In the genomic region with DNA sequence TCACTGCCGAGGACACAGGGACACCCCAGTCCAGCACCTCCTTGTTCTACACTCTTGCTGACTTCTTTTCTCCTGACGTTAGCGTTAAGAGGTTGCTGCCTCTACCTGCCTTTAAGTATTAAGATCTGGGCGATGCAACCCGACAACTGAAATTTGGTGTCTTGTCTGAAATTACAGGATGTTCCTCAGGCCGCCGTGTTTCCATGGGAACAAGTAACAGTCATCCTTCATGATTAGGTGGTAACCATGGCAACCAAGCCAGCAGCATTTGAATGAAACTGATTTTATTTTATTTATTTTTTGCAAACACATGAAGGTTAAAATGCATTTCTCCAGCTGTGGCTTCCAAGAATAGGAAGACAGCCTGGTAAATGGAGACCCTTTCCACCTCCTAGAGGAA, we compare ENCODE assay signal across 20 cellular contexts. TPM values are rescaled to one million over a fixed set of nuclear protein-coding genes. Genes with fewer than 3 reads are reported as not detected.
A peak's percentile ranks its signal among the peaks of the same experiment; 100 is the strongest.
DNase-seq lines count a peak whose midpoint lies in the region; ATAC-seq and TF ChIP-seq lines count a peak whose summit lies in the region.
"Had no signal": no experiment of that assay in that cellular context is flagged by ENCODE, and none has a peak within 500 bp of the region (broad histone marks: within the 10 kb centered on the region; RNA-seq: fewer than 3 reads in every experiment).

No MANE protein-coding gene starts in this region.

- no peaks in the 10 kb centered on the region for H3K36me3 ChIP-seq in ascending aorta
- H3K36me3 ChIP-seq: breast epithelium, thyroid gland had no signal

- intact Hi-C loops in ascending aorta (cut with DNase I): no loop called here

- peaks cover 11% of the 10 kb centered on the region for H3K27me3 Mint-ChIP-seq in activated T-cell treated with anti-CD3 and anti-CD28 coated beads, Interleukin-2, amount 50 U/mL, for 72 hours (ENCODE audit: low read depth)

- in situ Hi-C loops in G401 (cut with HindIII; ENCODE audit: low sequenced_read_pairs): no loop called here

- no peaks in the 10 kb centered on the region for H3K9me3 ChIP-seq in ascending aorta
- H3K9me3 ChIP-seq: breast epithelium, Caco-2, SK-N-SH, thyroid gland had no signal

- no peaks in the 10 kb centered on the region for H3K4me1 Mint-ChIP-seq in activated T-cell treated with anti-CD3 and anti-CD28 coated beads, Interleukin-2, amount 50 U/mL, for 72 hours (ENCODE audit: low read depth)
- H3K4me1 Mint-ChIP-seq: stimulated activated effector memory CD8-positive, alpha-beta T cell treated with anti-CD3 and anti-CD28 coated beads, Interleukin-12 subunit alpha, Interleukin-12 subunit beta, amount 100 ng/mL, for 72 hours had no signal

- no peak for ATAC-seq in activated T-cell treated with anti-CD3 and anti-CD28 coated beads, Interleukin-2, amount 50 U/mL, for 72 hours (replicated peaks in 1 of 2)
- ATAC-seq: stimulated activated effector memory CD8-positive, alpha-beta T cell treated with anti-CD3 and anti-CD28 coated beads, Interleukin-12 subunit alpha, Interleukin-12 subunit beta, amount 100 ng/mL, for 72 hours had no signal

- no peaks in the 10 kb centered on the region for H3K27me3 ChIP-seq in ascending aorta
- H3K27me3 ChIP-seq: breast epithelium, thyroid gland had no signal

- DNase-seq in G401 (ENCODE audit: low spot score): peak; percentile 73
- peak; percentile 11 for DNase-seq in RPMI7951 (ENCODE audit: low read depth)
- peak; percentile 45 for DNase-seq in fibroblast of pulmonary artery (ENCODE audit: low read depth)
- peak; percentile 16 for DNase-seq in retina
- DNase-seq in ascending aorta (ENCODE audit: low spot score in 2 of 2): no peak
- DNase-seq in activated T-cell treated with anti-CD3 and anti-CD28 coated beads, Interleukin-2, amount 50 U/mL, for 72 hours: no peak
- DNase-seq in C1 segment of cervical spinal cord (lab: John Stamatoyannopoulos, UW): no peak
- DNase-seq: activated CD4-positive, alpha-beta T cell treated with anti-CD3 and anti-CD28 coated beads for 1 hour; AML-193; Caco-2; HCEC 1CT; left ventricle myocardium superior; MM.1S; NK-92 treated with Interleukin-12 subunit alpha and Interleukin-12 subunit beta, amount 100 ng/mL, for 24 hours; SK-N-SH; T1000; thyroid gland had no signal

- no peaks in the 10 kb centered on the region for H3K9me3 Mint-ChIP-seq in activated T-cell treated with anti-CD3 and anti-CD28 coated beads, Interleukin-2, amount 50 U/mL, for 72 hours
- H3K9me3 Mint-ChIP-seq: stimulated activated effector memory CD8-positive, alpha-beta T cell treated with anti-CD3 and anti-CD28 coated beads, Interleukin-12 subunit alpha, Interleukin-12 subunit beta, amount 100 ng/mL, for 72 hours had no signal

- no peak overlapping the region for H3K4me3 ChIP-seq in fibroblast of pulmonary artery (replicated peaks; ENCODE audit: low read depth, low read length)
- no peak overlapping the region for H3K4me3 ChIP-seq in ascending aorta
- H3K4me3 ChIP-seq: breast epithelium, thyroid gland had no signal

- H3K4me3 Mint-ChIP-seq in activated T-cell treated with anti-CD3 and anti-CD28 coated beads, Interleukin-2, amount 50 U/mL, for 72 hours: no peak overlapping the region
- H3K4me3 Mint-ChIP-seq: activated naive CD8-positive, alpha-beta T cell; stimulated activated effector memory CD8-positive, alpha-beta T cell treated with anti-CD3 and anti-CD28 coated beads, Interleukin-12 subunit alpha, Interleukin-12 subunit beta, amount 100 ng/mL, for 72 hours had no signal

- no peak overlapping the region for H3K27ac ChIP-seq in ascending aorta
- H3K27ac ChIP-seq: thyroid gland had no signal

- H3K27ac Mint-ChIP-seq in activated T-cell treated with anti-CD3 and anti-CD28 coated beads, Interleukin-2, amount 50 U/mL, for 72 hours: no peak overlapping the region
- H3K27ac Mint-ChIP-seq: activated naive CD8-positive, alpha-beta T cell; stimulated activated effector memory CD8-positive, alpha-beta T cell treated with anti-CD3 and anti-CD28 coated beads, Interleukin-12 subunit alpha, Interleukin-12 subunit beta, amount 100 ng/mL, for 72 hours had no signal

- no peaks in the 10 kb centered on the region for H3K36me3 Mint-ChIP-seq in activated T-cell treated with anti-CD3 and anti-CD28 coated beads, Interleukin-2, amount 50 U/mL, for 72 hours (ENCODE audit: insufficient read depth in 2 of 2)
- H3K36me3 Mint-ChIP-seq: activated naive CD8-positive, alpha-beta T cell; stimulated activated effector memory CD8-positive, alpha-beta T cell treated with anti-CD3 and anti-CD28 coated beads, Interleukin-12 subunit alpha, Interleukin-12 subunit beta, amount 100 ng/mL, for 72 hours had no signal

- H3K4me1 ChIP-seq in ascending aorta: no peaks in the 10 kb centered on the region
- H3K4me1 ChIP-seq: breast epithelium had no signal

- no peak for TF ChIP-seq CTCF in fibroblast of pulmonary artery (IDR thresholded peaks at IDR 0.05; ENCODE audit: low read length, missing control alignments)
- TF ChIP-seq CTCF in ascending aorta (IDR thresholded peaks at IDR 0.05): no peak

RNA-seq across cellular contexts. Expression of a gene that starts 20.8 kb away (rescaled TPM):
- total RNA-seq in G401 (2014; rRNA removed; shearing (Covaris generic)): 30.0 and 44.9 TPM in 2 replicates
- 3.1 and 3.8 TPM in 2 replicates for total RNA-seq in RPMI7951 (2014; rRNA removed; shearing (Covaris generic))
- total RNA-seq in ascending aorta: 71.6 TPM
- total RNA-seq in activated T-cell treated with anti-CD3 and anti-CD28 coated beads, Interleukin-2, amount 50 U/mL, for 72 hours: under 1 TPM; 0.35 to 0.74 TPM

Comparison
In these comparisons a context has a peak if more than half of its experiments do, and no peak if none do; other contexts are left out.
1. DNase-seq: peak in G401 (single experiment), RPMI7951 (single experiment), fibroblast of pulmonary artery (single experiment) and retina (single experiment); none in ascending aorta (0 of 2), activated T-cell treated with anti-CD3 and anti-CD28 coated beads, Interleukin-2, amount 50 U/mL, for 72 hours (0 of 2) and C1 segment of cervical spinal cord (0 of 14).